Comparison of ENCODE assay signal across 9 cellular contexts in genomic region chr5:64769856-64770255, GRCh38. TPM values are rescaled to one million over a fixed set of nuclear protein-coding genes. Genes with fewer than 3 reads are reported as not detected.
DNase-seq lines count a peak whose midpoint lies in the region; ATAC-seq lines count a peak whose summit lies in the region.
"Had no signal": no experiment of that assay in that cellular context is flagged by ENCODE, and none has a peak within 500 bp of the region (broad histone marks: within the 10 kb centered on the region; RNA-seq: fewer than 3 reads in every experiment).

No MANE protein-coding gene starts in this region.

- H3K4me3 Mint-ChIP-seq in activated CD4-positive, alpha-beta T cell treated with anti-CD3 and anti-CD28 coated beads, Interleukin-2, amount 10 ng/mL, durations not matched to agents 24 days and 14 days = peak overlapping the region; percentile 97

- H3K27me3 ChIP-seq in iPS-20b (ENCODE audit: insufficient read depth, low read length) (no peaks in the 10 kb centered on the region), subcutaneous abdominal adipose tissue (ENCODE audit: control insufficient read depth in 5 of 5, insufficient read depth in 4 of 5, low read length in 5 of 5) (no peaks in the 10 kb centered on the region)

- intact Hi-C loops in activated CD4-positive, alpha-beta T cell treated with anti-CD3 and anti-CD28 coated beads, Interleukin-2, amount 10 ng/mL, durations not matched to agents 24 days and 14 days (cut with micrococcal nuclease) = loop anchor here (2.0 to 5.0 kb wide), 6 partner anchors 133 to 1375 kb away; partner anchors contain the start of genes ADAMTS6, CENPK, PPWD1 and SHLD3

- H3K9me3 ChIP-seq in iPS-20b (ENCODE audit: insufficient read depth, low read depth, low read length) (no peaks in the 10 kb centered on the region), subcutaneous abdominal adipose tissue (ENCODE audit: control insufficient read depth in 5 of 5, low read length in 5 of 5) (no peaks in the 10 kb centered on the region)

- H3K27ac ChIP-seq in iPS-20b (ENCODE audit: low read length) (no peak overlapping the region), subcutaneous abdominal adipose tissue (ENCODE audit: low read depth, low read length) (no peak overlapping the region)

- H3K9ac ChIP-seq in iPS-20b (ENCODE audit: low read depth, low read length) (peak overlapping the region; percentile 97; the same call in 1 of the 2 replicates), subcutaneous abdominal adipose tissue (ENCODE audit: low read length in 5 of 5) (peak overlapping the region in 2 of 5 donors; percentile 96 to 99)

- H3K36me3 ChIP-seq in iPS-20b (ENCODE audit: insufficient read depth, low read depth, low read length) = peaks cover 27% of the 10 kb centered on the region
- H3K36me3 ChIP-seq in subcutaneous abdominal adipose tissue (ENCODE audit: control insufficient read depth in 5 of 5, insufficient read depth in 5 of 5, low read length in 5 of 5) = peaks cover 0 to 4% (median 2%) of the 10 kb centered on the region in 5 donors

- DNase-seq in activated CD4-positive, alpha-beta T cell treated with anti-CD3 and anti-CD28 coated beads, Interleukin-2, amount 10 ng/mL, durations not matched to agents 24 days and 14 days = no peak
- DNase-seq in activated CD4-positive, alpha-beta T cell treated with anti-CD3 and anti-CD28 coated beads, Interleukin-2, amount 50 U/mL, for 48 hours = no peak
- DNase-seq in activated naive CD4-positive, alpha-beta T cell treated with anti-CD3 and anti-CD28 coated beads, Interleukin-2, amount 50 U/mL, for 72 hours (ENCODE audit: low spot score in 2 of 2) = no peak
- DNase-seq in Kasumi-1 (lab: John Stamatoyannopoulos, UW) (no peak), NCI-H1105 treated with DMSO at 0.1 percent for 48 hours (lab: John Stamatoyannopoulos, UW) (no peak)
- DNase-seq: C1 segment of cervical spinal cord had no signal

- H3K4me1 Mint-ChIP-seq in activated CD4-positive, alpha-beta T cell treated with anti-CD3 and anti-CD28 coated beads, Interleukin-2, amount 10 ng/mL, durations not matched to agents 24 days and 14 days = peaks cover 41% of the 10 kb centered on the region

- H3K9me3 Mint-ChIP-seq in activated CD4-positive, alpha-beta T cell treated with anti-CD3 and anti-CD28 coated beads, Interleukin-2, amount 10 ng/mL, durations not matched to agents 24 days and 14 days = no peaks in the 10 kb centered on the region
- no peaks in the 10 kb centered on the region for H3K9me3 Mint-ChIP-seq in activated naive CD4-positive, alpha-beta T cell treated with anti-CD3 and anti-CD28 coated beads, Interleukin-2, amount 50 U/mL, for 72 hours

- H3K27me3 Mint-ChIP-seq in activated CD4-positive, alpha-beta T cell treated with anti-CD3 and anti-CD28 coated beads, Interleukin-2, amount 10 ng/mL, durations not matched to agents 24 days and 14 days = no peaks in the 10 kb centered on the region

- H3K36me3 Mint-ChIP-seq in activated CD4-positive, alpha-beta T cell treated with anti-CD3 and anti-CD28 coated beads, Interleukin-2, amount 10 ng/mL, durations not matched to agents 24 days and 14 days (ENCODE audit: low read depth) = peaks cover 15% of the 10 kb centered on the region
- H3K36me3 Mint-ChIP-seq in activated naive CD4-positive, alpha-beta T cell treated with anti-CD3 and anti-CD28 coated beads, Interleukin-2, amount 50 U/mL, for 72 hours = peaks cover 8 to 31% of the 10 kb centered on the region in 2 donors

- peaks cover 7% of the 10 kb centered on the region for H3K4me1 ChIP-seq in iPS-20b (ENCODE audit: insufficient read depth, low read length)
- peaks cover 2 to 42% (median 40%) of the 10 kb centered on the region in 5 donors for H3K4me1 ChIP-seq in subcutaneous abdominal adipose tissue (ENCODE audit: control insufficient read depth in 5 of 5, insufficient read depth in 5 of 5, low read length in 5 of 5)

- ATAC-seq in activated naive CD4-positive, alpha-beta T cell treated with anti-CD3 and anti-CD28 coated beads, Interleukin-2, amount 50 U/mL, for 72 hours = no peak
- ATAC-seq in HG02623 (IDR thresholded peaks at IDR 0.05; ENCODE audit: unreplicated experiment) = no peak

- no peak overlapping the region for H3K27ac Mint-ChIP-seq in activated CD4-positive, alpha-beta T cell treated with anti-CD3 and anti-CD28 coated beads, Interleukin-2, amount 10 ng/mL, durations not matched to agents 24 days and 14 days
- peak overlapping the region; percentile 98 to 99 for H3K27ac Mint-ChIP-seq in activated naive CD4-positive, alpha-beta T cell treated with anti-CD3 and anti-CD28 coated beads, Interleukin-2, amount 50 U/mL, for 72 hours

- H3K4me3 ChIP-seq in iPS-20b (ENCODE audit: low read length) (peak overlapping the region; percentile 100), subcutaneous abdominal adipose tissue (ENCODE audit: low read depth in 1 of 5, low read length in 5 of 5) (peak overlapping the region; percentile 94 to 100 (median 98))

RNA-seq across cellular contexts. Expression of gene CWC27, which starts 1.1 kb away (rescaled TPM):
- 31.8 and 32.4 TPM in 2 replicates for total RNA-seq in activated CD4-positive, alpha-beta T cell treated with anti-CD3 and anti-CD28 coated beads, Interleukin-2, amount 10 ng/mL, durations not matched to agents 24 days and 14 days
- total RNA-seq in activated naive CD4-positive, alpha-beta T cell treated with anti-CD3 and anti-CD28 coated beads, Interleukin-2, amount 50 U/mL, for 72 hours = 10 to 100 TPM; 29.7 to 31.0 TPM

RNA-seq across cellular contexts. Expression of gene SREK1IP1, which starts 1.4 kb away (rescaled TPM):
- 31.1 and 34.8 TPM in 2 replicates for total RNA-seq in activated CD4-positive, alpha-beta T cell treated with anti-CD3 and anti-CD28 coated beads, Interleukin-2, amount 10 ng/mL, durations not matched to agents 24 days and 14 days
- 10 to 100 TPM; 14.8 to 28.9 TPM for total RNA-seq in activated naive CD4-positive, alpha-beta T cell treated with anti-CD3 and anti-CD28 coated beads, Interleukin-2, amount 50 U/mL, for 72 hours
